ENCODE assay signal across 1 cellular context in the genomic region with DNA sequence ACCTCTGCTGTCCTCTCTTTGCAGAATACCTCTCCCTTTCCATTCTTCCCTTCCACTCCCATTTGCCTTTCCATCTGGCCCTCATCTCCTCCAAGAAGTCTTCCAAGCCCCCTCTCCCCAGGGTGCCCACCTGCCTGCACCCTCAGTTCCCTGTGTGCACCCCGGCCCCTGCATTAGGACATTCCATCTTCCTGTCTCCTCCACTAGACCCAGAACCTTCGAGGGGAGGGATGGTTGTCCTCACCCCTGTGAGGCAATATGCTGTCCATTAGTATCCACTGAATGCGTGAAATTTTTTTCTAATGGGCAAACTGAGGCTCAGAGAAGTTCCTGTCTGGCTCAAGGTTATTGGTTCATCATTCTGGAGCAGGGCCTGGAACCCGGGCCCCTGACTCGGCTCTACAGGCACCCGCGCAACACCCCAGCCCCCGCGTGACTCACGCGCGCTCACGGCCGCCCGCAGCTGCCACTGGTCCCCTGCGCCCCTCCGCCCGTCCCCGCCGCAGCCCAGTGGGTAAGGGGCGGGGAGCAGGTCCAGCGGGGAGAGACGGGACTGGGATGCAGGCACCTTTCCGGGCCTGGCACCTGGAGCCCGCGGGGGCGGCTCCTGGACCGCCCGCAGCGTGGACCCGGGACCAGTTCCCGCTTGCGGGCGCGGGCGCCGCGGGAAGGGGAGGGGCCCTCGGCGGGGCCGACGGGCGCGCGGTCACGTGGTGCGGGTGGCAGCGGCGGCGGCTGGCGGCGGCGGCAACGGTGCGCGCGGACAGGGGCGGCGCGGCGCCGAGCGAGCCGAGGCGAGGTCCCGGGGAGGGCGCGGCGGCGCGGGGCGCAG.
TF ChIP-seq lines count a peak whose summit lies in the region.

No MANE protein-coding gene starts in this region.

TF ChIP-seq in A549, 52 proteins besides CTCF, POLR2A, EP300 and RAD21:
- TF ChIP-seq SREBF2 (IDR thresholded peaks at IDR 0.05) (no peak), FOSL2 (IDR thresholded peaks at IDR 0.05) (no peak), FOSL2 (CRISPR knock-in tag; IDR thresholded peaks at IDR 0.05) (no peak), EHMT2 (IDR thresholded peaks at IDR 0.05; ENCODE audit: low read depth) (no peak), TFCP2L1 (CRISPR knock-in tag; IDR thresholded peaks at IDR 0.05) (no peak), NFE2L2 (conservative IDR thresholded peaks at IDR 0.05; ENCODE audit: low read length) (no peak), ZNF302 (CRISPR knock-in tag; IDR thresholded peaks at IDR 0.05) (no peak), RCOR1 (IDR thresholded peaks at IDR 0.05; ENCODE audit: low read depth, low read length) (no peak), MAFK (IDR thresholded peaks at IDR 0.05; ENCODE audit: partially characterized antibody) (no peak), CHD2 (IDR thresholded peaks at IDR 0.05; ENCODE audit: low read length, partially characterized antibody) (no peak), BHLHE40 (IDR thresholded peaks at IDR 0.05; ENCODE audit: low read depth, low read length) (no peak), ESRRA (IDR thresholded peaks at IDR 0.05; ENCODE audit: borderline replicate concordance, low read length) (no peak), CEBPB (IDR thresholded peaks at IDR 0.05) (no peak), SMC3 (IDR thresholded peaks at IDR 0.05) (no peak), NPAS2 (CRISPR knock-in tag; IDR thresholded peaks at IDR 0.05; ENCODE audit: borderline replicate concordance) (no peak), ZSCAN20 (CRISPR knock-in tag; IDR thresholded peaks at IDR 0.05) (no peak)
- TF ChIP-seq, protein P1, sequence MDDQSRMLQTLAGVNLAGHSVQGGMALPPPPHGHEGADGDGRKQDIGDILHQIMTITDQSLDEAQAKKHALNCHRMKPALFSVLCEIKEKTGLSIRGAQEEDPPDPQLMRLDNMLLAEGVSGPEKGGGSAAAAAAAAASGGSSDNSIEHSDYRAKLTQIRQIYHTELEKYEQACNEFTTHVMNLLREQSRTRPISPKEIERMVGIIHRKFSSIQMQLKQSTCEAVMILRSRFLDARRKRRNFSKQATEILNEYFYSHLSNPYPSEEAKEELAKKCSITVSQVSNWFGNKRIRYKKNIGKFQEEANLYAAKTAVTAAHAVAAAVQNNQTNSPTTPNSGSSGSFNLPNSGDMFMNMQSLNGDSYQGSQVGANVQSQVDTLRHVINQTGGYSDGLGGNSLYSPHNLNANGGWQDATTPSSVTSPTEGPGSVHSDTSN (IDR thresholded peaks at IDR 0.05): no peak
- TF ChIP-seq, protein P2, sequence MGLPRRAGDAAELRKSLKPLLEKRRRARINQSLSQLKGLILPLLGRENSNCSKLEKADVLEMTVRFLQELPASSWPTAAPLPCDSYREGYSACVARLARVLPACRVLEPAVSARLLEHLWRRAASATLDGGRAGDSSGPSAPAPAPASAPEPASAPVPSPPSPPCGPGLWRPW (IDR thresholded peaks at IDR 0.05): no peak
